ENCODE assay signal across 19 cellular contexts in genomic region chr5:169084775-169085566, GRCh38.
DNase-seq lines count a peak whose midpoint lies in the region; ATAC-seq, FAIRE-seq and TF ChIP-seq lines count a peak whose summit lies in the region.
"Had no signal": no experiment of that assay in that cellular context is flagged by ENCODE, and none has a peak within 500 bp of the region (broad histone marks: within the 10 kb centered on the region; RNA-seq: fewer than 3 reads in every experiment).

No MANE protein-coding gene starts in this region.

- no peak for FAIRE-seq in RCC 7860 (lab: Jason Lieb, UNC)
- FAIRE-seq: GM19239, H54 had no signal

- H3K9me3 ChIP-seq in HAP-1 (peaks cover 4% of the 10 kb centered on the region; the same call in 1 of the 2 replicates), neural progenitor cell (ENCODE audit: low read depth) (no peaks in the 10 kb centered on the region)

- no peaks in the 10 kb centered on the region for H4K20me1 ChIP-seq in neural progenitor cell (ENCODE audit: low read depth)

- H3K4me3 Mint-ChIP-seq in neural progenitor cell = peak overlapping the region; percentile 27

- no peaks in the 10 kb centered on the region for H3K27me3 ChIP-seq in HAP-1 (ENCODE audit: low read depth)
- no peaks in the 10 kb centered on the region for H3K27me3 ChIP-seq in neural progenitor cell

- H3K9me3 Mint-ChIP-seq in neural progenitor cell = peaks cover 6% of the 10 kb centered on the region

- H3K79me2 ChIP-seq in neural progenitor cell (ENCODE audit: low read depth) = no peaks in the 10 kb centered on the region

- intact Hi-C loops in left colon (cut with DNase I, micrococcal nuclease) = no loop called here

- H3K4me1 ChIP-seq in HAP-1 = peaks cover 30% of the 10 kb centered on the region
- H3K4me1 ChIP-seq in neural progenitor cell = peaks cover 48% of the 10 kb centered on the region

- H3K27ac Mint-ChIP-seq in neural progenitor cell = peak overlapping the region; percentile 98

- H3K36me3 ChIP-seq in HAP-1 (replicated peaks) = no peaks in the 10 kb centered on the region
- no peaks in the 10 kb centered on the region for H3K36me3 ChIP-seq in neural progenitor cell

- peaks cover 44% of the 10 kb centered on the region for H3F3A ChIP-seq in neural progenitor cell (ENCODE audit: low read depth)

- DNase-seq in HAP-1 (ENCODE audit: low spot score in 2 of 2) (peak; percentile 6 to 46), SW480 (ENCODE audit: low spot score) (peak; percentile 52), left colon (no peak), neural progenitor cell (ENCODE audit: low spot score) (peak; percentile 24), DMS79 treated with DMSO at 0.1 percent for 48 hours (lab: John Stamatoyannopoulos, UW) (no peak), RCC 7860 (ENCODE audit: low spot score) (no peak), NCI-H446 treated with DMSO at 0.1 percent for 48 hours (lab: John Stamatoyannopoulos, UW) (no peak)
- DNase-seq: Calu3, DND-41, NCI-H1048, NCI-H1436 treated with DMSO at 0.1 percent for 48 hours, NCI-H1930, NCI-H2107, NCI-H446, NCI-H69, SHP77 had no signal

- no peak overlapping the region for H3K9ac ChIP-seq in neural progenitor cell

- peaks cover 8% of the 10 kb centered on the region for H3K27me3 Mint-ChIP-seq in neural progenitor cell (ENCODE audit: insufficient read depth, low read depth)

- H3K4me3 ChIP-seq in HAP-1 (no peak overlapping the region), neural progenitor cell (no peak overlapping the region)

- H3K4me2 ChIP-seq in neural progenitor cell = peak overlapping the region; percentile 58

- no peaks in the 10 kb centered on the region for H3K36me3 Mint-ChIP-seq in neural progenitor cell

- peak overlapping the region; percentile 17 for H3K27ac ChIP-seq in neural progenitor cell
- H3K27ac ChIP-seq: RWPE1 had no signal

- in situ Hi-C loops in HAP-1 (cut with MboI; ENCODE audit: low sequenced_read_pairs) = no loop called here

- TF ChIP-seq CTCF in neural progenitor cell (IDR thresholded peaks at IDR 0.05) = no peak

- H2AFZ ChIP-seq in neural progenitor cell (replicated peaks) = no peak overlapping the region

- peaks cover 85% of the 10 kb centered on the region for H3K4me1 Mint-ChIP-seq in neural progenitor cell

- ATAC-seq in left colon = peak; percentile 40

Comparison
In these comparisons a context has a peak if more than half of its experiments do, and no peak if none do; other contexts are left out.
1. DNase-seq: peak in HAP-1 (2 of 2), SW480 (single experiment) and neural progenitor cell (single experiment); none in left colon (0 of 2), DMS79 treated with DMSO at 0.1 percent for 48 hours (single experiment), RCC 7860 (single experiment) and NCI-H446 treated with DMSO at 0.1 percent for 48 hours (single experiment).